ENCODE assay signal across 10 cellular contexts in genomic region chr19:4547303-4548237, GRCh38. TPM values are rescaled to one million over a fixed set of nuclear protein-coding genes. Genes with fewer than 3 reads are reported as not detected.
DNase-seq lines count a peak whose midpoint lies in the region; ATAC-seq and TF ChIP-seq lines count a peak whose summit lies in the region.
"Had no signal": no experiment of that assay in that cellular context is flagged by ENCODE, and none has a peak within 500 bp of the region (broad histone marks: within the 10 kb centered on the region; RNA-seq: fewer than 3 reads in every experiment).

No MANE protein-coding gene starts in this region.

- H3K4me3 ChIP-seq in Karpas-422 (ENCODE audit: low read length), result no peak overlapping the region

- DNase-seq in GM10266 (ENCODE audit: extremely low spot score) (no peak), Karpas-422 (peak; percentile 68), astrocyte of the hippocampus (ENCODE audit: low read depth, low spot score) (peak; percentile 17), mucosa of gallbladder (ENCODE audit: low spot score) (peak; percentile 46), NCI-H345 (lab: John Stamatoyannopoulos, UW) (no peak), NCI-H524 treated with DMSO at 0.1 percent for 48 hours (lab: John Stamatoyannopoulos, UW) (no peak), NCI-H82 (lab: John Stamatoyannopoulos, UW) (no peak)
- DNase-seq: kidney glomerular epithelial cell, NCI-H1417 had no signal

- H3K9me3 ChIP-seq in Karpas-422 (ENCODE audit: low read length), result no peaks in the 10 kb centered on the region

- H3K9ac ChIP-seq in Karpas-422 (ENCODE audit: low read length), result no peak overlapping the region

- no peak for ATAC-seq in GM19395 (IDR thresholded peaks at IDR 0.05; ENCODE audit: unreplicated experiment)

- no peak overlapping the region for H3K4me2 ChIP-seq in Karpas-422 (ENCODE audit: low read depth, low read length, poor library complexity, severe bottlenecking)

- no peaks in the 10 kb centered on the region for H3K9me2 ChIP-seq in Karpas-422 (replicated peaks; ENCODE audit: insufficient read depth, low read length)

- no peaks in the 10 kb centered on the region for H3K36me3 ChIP-seq in Karpas-422 (ENCODE audit: insufficient read depth, low read length)

- H2AFZ ChIP-seq in Karpas-422 (ENCODE audit: low read length), result no peak overlapping the region

- TF ChIP-seq CTCF in GM10266 (IDR thresholded peaks at IDR 0.05; ENCODE audit: control insufficient read depth, insufficient read depth, low read depth, missing control alignments), result peak; percentile 41

- no peak overlapping the region for H3K27ac ChIP-seq in Karpas-422 (ENCODE audit: low read length)

- no peaks in the 10 kb centered on the region for H3K79me2 ChIP-seq in Karpas-422 (ENCODE audit: low read length)

- no peaks in the 10 kb centered on the region for H3K27me3 ChIP-seq in Karpas-422 (ENCODE audit: low read length)

- no peaks in the 10 kb centered on the region for H4K20me1 ChIP-seq in Karpas-422 (ENCODE audit: insufficient read depth, low read depth, low read length)

- no peaks in the 10 kb centered on the region for H3K4me1 ChIP-seq in Karpas-422 (ENCODE audit: low read length)

RNA-seq across cellular contexts. Expression of gene LRG1, which starts 7.7 kb away (rescaled TPM):
- total RNA-seq in Karpas-422 (2014; rRNA removed; shearing (Covaris generic); ENCODE audit: low replicate concordance), result 0.11 and 0.14 TPM in 2 replicates
- total RNA-seq in mucosa of gallbladder, result 16.2 TPM

RNA-seq across cellular contexts. Expression of gene SEMA6B, which starts 11.9 kb away (rescaled TPM):
- not detected in 2 replicates for total RNA-seq in Karpas-422 (2014; rRNA removed; shearing (Covaris generic); ENCODE audit: low replicate concordance)
- 5.0 TPM for total RNA-seq in mucosa of gallbladder

RNA-seq across cellular contexts. Expression of gene PLIN5, which starts 12.5 kb away (rescaled TPM):
- not detected in 2 replicates for total RNA-seq in Karpas-422 (2014; rRNA removed; shearing (Covaris generic); ENCODE audit: low replicate concordance)
- total RNA-seq in mucosa of gallbladder, result 13.6 TPM

RNA-seq across cellular contexts. Expression of gene PLIN4, which starts 29.3 kb away (rescaled TPM):
- total RNA-seq in Karpas-422 (2014; rRNA removed; shearing (Covaris generic); ENCODE audit: low replicate concordance), result not detected in 2 replicates
- 36.4 TPM for total RNA-seq in mucosa of gallbladder

Comparison
In these comparisons a context has a peak if more than half of its experiments do, and no peak if none do; other contexts are left out.
1. DNase-seq: peak in Karpas-422 (single experiment), astrocyte of the hippocampus (single experiment) and mucosa of gallbladder (single experiment); none in GM10266 (single experiment), NCI-H345 (single experiment), NCI-H524 treated with DMSO at 0.1 percent for 48 hours (single experiment) and NCI-H82 (single experiment).
2. RNA of gene LRG1, which starts 7.7 kb away (total RNA-seq): 16.2 TPM in mucosa of gallbladder (single experiment); 0.11 to 0.14 TPM in Karpas-422; every median in the first group is over 10 times any median in the second.
3. RNA of gene PLIN5, which starts 12.5 kb away (total RNA-seq): 13.6 TPM in mucosa of gallbladder (single experiment); not detected in Karpas-422; every median in the first group is over 10 times any median in the second.